ENCODE assay signal across 1 cellular context in the genomic region with DNA sequence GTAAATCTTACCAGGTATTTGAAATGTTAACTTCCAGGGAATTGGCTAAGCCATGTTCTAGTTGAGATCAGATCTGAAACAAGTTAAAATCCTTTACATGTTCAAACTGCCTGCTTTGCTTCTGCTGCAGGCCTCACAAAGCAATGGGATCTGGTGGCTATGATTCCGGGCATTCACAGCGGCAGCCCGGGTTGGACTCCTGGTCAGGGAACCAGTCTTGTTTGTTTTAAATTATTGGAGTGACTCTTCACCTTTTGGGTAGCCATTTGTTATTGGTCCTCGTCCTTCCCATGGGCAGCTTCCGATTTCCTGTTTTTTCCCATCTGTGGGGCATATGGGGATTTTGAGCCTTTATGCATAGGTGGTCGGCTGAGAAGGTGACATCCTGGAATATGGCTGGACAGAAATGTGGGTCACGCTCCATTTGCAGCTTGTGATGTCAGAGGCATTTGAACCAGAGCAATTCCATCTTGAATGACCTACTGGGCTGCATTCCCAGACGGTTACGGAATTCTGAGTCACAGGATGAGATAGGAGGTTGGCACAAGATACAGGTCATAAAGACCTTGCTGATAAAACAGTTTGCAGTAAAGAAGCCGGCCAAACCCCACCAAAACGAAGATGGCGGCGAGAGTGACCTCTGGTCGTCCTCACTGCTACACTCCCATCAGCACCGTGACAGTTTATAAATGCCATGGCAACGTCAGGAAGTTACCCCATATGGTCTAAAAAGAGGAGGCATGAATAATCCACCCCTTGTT.
TF ChIP-seq lines count a peak whose summit lies in the region.

No MANE protein-coding gene starts in this region.

TF ChIP-seq in SK-N-SH treated with all-trans-retinoic acid at 6 μM for 48 hours, 23 proteins besides CTCF, POLR2A, EP300 and RAD21 (continued from another document):
- TF ChIP-seq, protein P1, sequence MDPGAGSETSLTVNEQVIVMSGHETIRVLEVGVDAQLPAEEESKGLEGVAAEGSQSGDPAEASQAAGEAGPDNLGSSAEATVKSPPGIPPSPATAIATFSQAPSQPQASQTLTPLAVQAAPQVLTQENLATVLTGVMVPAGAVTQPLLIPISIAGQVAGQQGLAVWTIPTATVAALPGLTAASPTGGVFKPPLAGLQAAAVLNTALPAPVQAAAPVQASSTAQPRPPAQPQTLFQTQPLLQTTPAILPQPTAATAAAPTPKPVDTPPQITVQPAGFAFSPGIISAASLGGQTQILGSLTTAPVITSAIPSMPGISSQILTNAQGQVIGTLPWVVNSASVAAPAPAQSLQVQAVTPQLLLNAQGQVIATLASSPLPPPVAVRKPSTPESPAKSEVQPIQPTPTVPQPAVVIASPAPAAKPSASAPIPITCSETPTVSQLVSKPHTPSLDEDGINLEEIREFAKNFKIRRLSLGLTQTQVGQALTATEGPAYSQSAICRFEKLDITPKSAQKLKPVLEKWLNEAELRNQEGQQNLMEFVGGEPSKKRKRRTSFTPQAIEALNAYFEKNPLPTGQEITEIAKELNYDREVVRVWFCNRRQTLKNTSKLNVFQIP (CRISPR knock-in tag; IDR thresholded peaks at IDR 0.05; ENCODE audit: borderline replicate concordance, low read depth), result peak; percentile 59; the same call in 1 of the 2 replicates
- TF ChIP-seq RARB (CRISPR knock-in tag; IDR thresholded peaks at IDR 0.05) (peak; percentile 72; the same call in 1 of the 2 replicates), SNAI2 (CRISPR knock-in tag; IDR thresholded peaks at IDR 0.05) (peak; percentile 99)
